Comparison of ENCODE assay signal across 18 cellular contexts in genomic region chr1:40749817-40750216, GRCh38. TPM values are rescaled to one million over a fixed set of nuclear protein-coding genes. Genes with fewer than 3 reads are reported as not detected.
DNase-seq lines count a peak whose midpoint lies in the region; ATAC-seq and TF ChIP-seq lines count a peak whose summit lies in the region.
"Had no signal": no experiment of that assay in that cellular context is flagged by ENCODE, and none has a peak within 500 bp of the region (broad histone marks: within the 10 kb centered on the region; RNA-seq: fewer than 3 reads in every experiment).

No MANE protein-coding gene starts in this region.

- H3K27ac ChIP-seq in SJSA1 (peak overlapping the region; percentile 66), psoas muscle (peak overlapping the region; percentile 81)

- peak; percentile 44 for ATAC-seq in left lobe of liver
- ATAC-seq in psoas muscle = peak in 3 of 4 donors; percentile 29 to 43 (median 41)
- ATAC-seq in GM21737 (IDR thresholded peaks at IDR 0.05; ENCODE audit: unreplicated experiment) = no peak
- ATAC-seq: SK-N-SH treated with all-trans-retinoic acid at 6 μM for 48 hours had no signal

- DNase-seq in DMS53 (lab: John Stamatoyannopoulos, UW) = peak; percentile 51
- DNase-seq in SJSA1 (ENCODE audit: low read depth in 1 of 2, low spot score in 2 of 2) = no peak
- DNase-seq in left lobe of liver (ENCODE audit: low spot score) = no peak
- DNase-seq in psoas muscle = no peak
- DNase-seq in NCI-H345 treated with DMSO at 0.1 percent for 48 hours (lab: John Stamatoyannopoulos, UW; ENCODE audit: unreplicated experiment) = no peak
- no peak for DNase-seq in ecto neural progenitor cell (ENCODE audit: low spot score)
- DNase-seq in OCI-M2 (lab: John Stamatoyannopoulos, UW; ENCODE audit: unreplicated experiment) = no peak
- DNase-seq: CD8-positive, alpha-beta memory T cell; DMS 273 treated with DMSO at 0.1 percent for 48 hours; KBM-7; NCI-H1417 treated with DMSO at 0.1 percent for 48 hours; NCI-H2029 treated with DMSO at 0.1 percent for 48 hours; NCI-H510A treated with DMSO at 0.1 percent for 48 hours; SHP77 had no signal

- WGBS in psoas muscle, 3 donors = 68 to 78% (median 68%) methylated on average over 3 of the region's 3 CpGs

- intact Hi-C loops in psoas muscle (cut with DNase I) = no loop called here

- H3K4me3 ChIP-seq in SJSA1 = no peak overlapping the region
- H3K4me3 ChIP-seq in psoas muscle = no peak overlapping the region
- H3K4me3 ChIP-seq: HAP-1 had no signal

- TF ChIP-seq CTCF in psoas muscle (IDR thresholded peaks at IDR 0.05) = no peak

- H3K36me3 ChIP-seq in SJSA1 (peaks cover 47% of the 10 kb centered on the region), psoas muscle (ENCODE audit: insufficient read depth in 1 of 2, low read depth in 1 of 2) (peaks cover 7 to 73% of the 10 kb centered on the region in 2 donors)

- H3K27me3 ChIP-seq in SJSA1 (replicated peaks) (no peaks in the 10 kb centered on the region), psoas muscle (ENCODE audit: insufficient read depth in 3 of 3, low read length in 2 of 3) (no peaks in the 10 kb centered on the region)

- H3K9me3 ChIP-seq in SJSA1 (replicated peaks) (no peaks in the 10 kb centered on the region), psoas muscle (no peaks in the 10 kb centered on the region)
- H3K9me3 ChIP-seq: HAP-1 had no signal

- peaks cover 44% of the 10 kb centered on the region for H3K4me1 ChIP-seq in SJSA1 (replicated peaks)
- peaks cover 41% of the 10 kb centered on the region for H3K4me1 ChIP-seq in psoas muscle

RNA-seq across cellular contexts. Expression of gene KCNQ4, which starts 33.8 kb away (rescaled TPM):
- total RNA-seq in SJSA1 (2014; rRNA removed; shearing (Covaris generic)) = 0.05 TPM in 1 of 2 replicates, not detected in the other
- total RNA-seq in left lobe of liver (0.20 TPM), psoas muscle (1 to 10 TPM; 4.6 to 9.1 (median 6.3) TPM)
- 1 to 10 TPM; 1.9 to 2.7 (median 2.1) TPM for polyA plus RNA-seq in psoas muscle
- total RNA-seq: A172 had no signal
- polyA plus RNA-seq: CD8-positive, alpha-beta memory T cell had no signal

RNA-seq across cellular contexts. Expression of gene NFYC, which starts 58.3 kb away (rescaled TPM):
- total RNA-seq in SJSA1 (2014; rRNA removed; shearing (Covaris generic)) = 23.5 and 32.5 TPM in 2 replicates
- 26.8 TPM for total RNA-seq in left lobe of liver
- 10 to 100 TPM; 45.8 to 67.8 (median 61.1) TPM for total RNA-seq in psoas muscle
- polyA plus RNA-seq in psoas muscle = 10 to 100 TPM; 52.0 to 69.0 (median 58.6) TPM
